ENCODE assay signal across 1 cellular context in the genomic region with DNA sequence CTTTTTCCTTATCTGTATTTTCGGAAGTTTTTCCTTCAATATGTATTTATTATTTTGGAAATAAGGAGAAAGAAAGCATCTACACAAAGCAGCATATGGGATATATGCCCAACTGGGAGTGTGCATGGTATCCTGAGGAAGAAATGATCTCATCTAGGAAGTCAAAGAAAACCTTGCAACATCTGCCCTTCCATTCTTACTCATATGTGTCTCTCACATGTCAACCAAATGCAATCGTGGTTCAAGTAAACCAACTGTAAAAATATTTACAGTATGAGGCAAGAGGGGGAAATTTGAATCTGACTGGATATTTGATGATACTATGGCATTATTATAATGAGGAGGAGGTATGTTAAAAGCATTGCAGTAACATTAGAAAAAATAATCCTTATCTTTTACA.
TF ChIP-seq lines count a peak whose summit lies in the region.

No MANE protein-coding gene starts in this region.

TF ChIP-seq in K562, 482 proteins besides CTCF, POLR2A, EP300 and RAD21:
- TF ChIP-seq SRSF7 (optimal IDR thresholded peaks at IDR 0.05; ENCODE audit: low read depth, low read length) (no peak), MTF1 (CRISPR knock-in tag; IDR thresholded peaks at IDR 0.05; ENCODE audit: borderline replicate concordance) (no peak), FOXP1 (CRISPR knock-in tag; IDR thresholded peaks at IDR 0.05) (no peak), CEBPG (CRISPR knock-in tag; IDR thresholded peaks at IDR 0.05) (no peak), CEBPG (tag; conservative IDR thresholded peaks at IDR 0.05 in 1 of 2, IDR thresholded peaks at IDR 0.05 in 1 of 2) (peak in 1 of 2 experiments; percentile 94; a peak in 2 of 4 replicates), RFX7 (CRISPR knock-in tag; IDR thresholded peaks at IDR 0.05) (no peak), NR2F6 (CRISPR knock-in tag; IDR thresholded peaks at IDR 0.05) (no peak), ARHGAP35 (IDR thresholded peaks at IDR 0.05; ENCODE audit: partially characterized antibody) (no peak), FOXA1 (IDR thresholded peaks at IDR 0.05; ENCODE audit: borderline replicate concordance) (no peak), DACH1 (IDR thresholded peaks at IDR 0.05; ENCODE audit: partially characterized antibody) (no peak), GATAD2A (IDR thresholded peaks at IDR 0.05) (no peak), MCM2 (IDR thresholded peaks at IDR 0.05; ENCODE audit: low read depth) (no peak), TRIM24 (IDR thresholded peaks at IDR 0.05) (peak in 1 of 2 experiments; percentile 23; a peak in 1 of 4 replicates)
- TF ChIP-seq, protein P1, sequence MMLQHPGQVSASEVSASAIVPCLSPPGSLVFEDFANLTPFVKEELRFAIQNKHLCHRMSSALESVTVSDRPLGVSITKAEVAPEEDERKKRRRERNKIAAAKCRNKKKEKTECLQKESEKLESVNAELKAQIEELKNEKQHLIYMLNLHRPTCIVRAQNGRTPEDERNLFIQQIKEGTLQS (IDR thresholded peaks at IDR 0.05) = peak; percentile 54
- TF ChIP-seq, protein P1 (CRISPR knock-in tag; conservative IDR thresholded peaks at IDR 0.05) = no peak
- TF ChIP-seq, protein P2, sequence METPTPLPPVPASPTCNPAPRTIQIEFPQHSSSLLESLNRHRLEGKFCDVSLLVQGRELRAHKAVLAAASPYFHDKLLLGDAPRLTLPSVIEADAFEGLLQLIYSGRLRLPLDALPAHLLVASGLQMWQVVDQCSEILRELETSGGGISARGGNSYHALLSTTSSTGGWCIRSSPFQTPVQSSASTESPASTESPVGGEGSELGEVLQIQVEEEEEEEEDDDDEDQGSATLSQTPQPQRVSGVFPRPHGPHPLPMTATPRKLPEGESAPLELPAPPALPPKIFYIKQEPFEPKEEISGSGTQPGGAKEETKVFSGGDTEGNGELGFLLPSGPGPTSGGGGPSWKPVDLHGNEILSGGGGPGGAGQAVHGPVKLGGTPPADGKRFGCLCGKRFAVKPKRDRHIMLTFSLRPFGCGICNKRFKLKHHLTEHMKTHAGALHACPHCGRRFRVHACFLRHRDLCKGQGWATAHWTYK (CRISPR knock-in tag; IDR thresholded peaks at IDR 0.05) = no peak
- TF ChIP-seq, protein P3, sequence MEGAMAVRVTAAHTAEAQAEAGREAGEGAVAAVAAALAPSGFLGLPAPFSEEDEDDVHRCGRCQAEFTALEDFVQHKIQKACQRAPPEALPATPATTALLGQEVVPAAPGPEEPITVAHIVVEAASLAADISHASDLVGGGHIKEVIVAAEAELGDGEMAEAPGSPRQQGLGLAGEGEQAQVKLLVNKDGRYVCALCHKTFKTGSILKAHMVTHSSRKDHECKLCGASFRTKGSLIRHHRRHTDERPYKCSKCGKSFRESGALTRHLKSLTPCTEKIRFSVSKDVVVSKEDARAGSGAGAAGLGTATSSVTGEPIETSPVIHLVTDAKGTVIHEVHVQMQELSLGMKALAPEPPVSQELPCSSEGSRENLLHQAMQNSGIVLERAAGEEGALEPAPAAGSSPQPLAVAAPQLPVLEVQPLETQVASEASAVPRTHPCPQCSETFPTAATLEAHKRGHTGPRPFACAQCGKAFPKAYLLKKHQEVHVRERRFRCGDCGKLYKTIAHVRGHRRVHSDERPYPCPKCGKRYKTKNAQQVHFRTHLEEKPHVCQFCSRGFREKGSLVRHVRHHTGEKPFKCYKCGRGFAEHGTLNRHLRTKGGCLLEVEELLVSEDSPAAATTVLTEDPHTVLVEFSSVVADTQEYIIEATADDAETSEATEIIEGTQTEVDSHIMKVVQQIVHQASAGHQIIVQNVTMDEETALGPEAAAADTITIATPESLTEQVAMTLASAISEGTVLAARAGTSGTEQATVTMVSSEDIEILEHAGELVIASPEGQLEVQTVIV (CRISPR knock-in tag; IDR thresholded peaks at IDR 0.05; ENCODE audit: borderline replicate concordance) = no peak
